In the genomic region with DNA sequence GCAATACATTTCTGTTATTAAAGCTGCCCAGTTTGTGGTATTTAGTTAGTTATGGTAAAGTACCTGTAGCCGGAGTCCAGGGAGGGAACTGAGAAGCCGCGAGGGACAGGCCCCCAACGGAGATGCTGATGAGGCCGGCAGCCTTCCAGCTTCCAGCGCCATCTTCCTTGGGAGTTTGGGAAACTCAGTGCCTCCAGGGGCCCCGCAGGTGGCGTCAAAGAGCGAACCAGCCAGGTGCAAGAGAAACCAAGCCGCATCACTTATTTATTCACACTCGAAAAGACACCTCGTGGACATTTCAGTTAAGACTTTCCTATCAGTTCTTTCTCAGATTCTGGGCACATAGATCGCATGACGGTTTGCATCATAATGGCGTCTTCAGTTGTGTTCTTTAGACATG, we compare ENCODE assay signal across 23 cellular contexts.
"Had no signal": no experiment of that assay in that cellular context is flagged by ENCODE, and none has a peak within 500 bp of the region (broad histone marks: within the 10 kb centered on the region; RNA-seq: fewer than 3 reads in every experiment).

No MANE protein-coding gene starts in this region.

- H3K36me3 Mint-ChIP-seq: naive B cell; stimulated activated memory B cell treated with anti-CD40 and anti-IgM and Interleukin-4, amounts not matched to agents 10 μg/mL and 1 μg/mL and 100 μg/mL, for 72 hours had no signal

- H3K9me3 Mint-ChIP-seq: activated B cell treated with CpG ODN at 0.5 μM for 24 hours, endodermal cell had no signal

- H3K4me1 Mint-ChIP-seq: activated B cell treated with CpG ODN at 0.5 μM for 24 hours; activated CD4-positive, alpha-beta T cell treated with anti-CD3 and anti-CD28 coated beads for 36 hours; activated naive CD8-positive, alpha-beta T cell treated with anti-CD3 and anti-CD28 coated beads, Interleukin-2, amount 50 U/mL, for 24 hours; naive B cell; stimulated activated memory B cell treated with anti-CD40 and anti-IgM and Interleukin-4, amounts not matched to agents 10 μg/mL and 1 μg/mL and 100 μg/mL, for 72 hours had no signal

- H3K4me3 Mint-ChIP-seq: activated B cell treated with CpG ODN at 0.5 μM for 24 hours; activated CD4-positive, alpha-beta T cell treated with anti-CD3 and anti-CD28 coated beads for 36 hours; activated naive CD8-positive, alpha-beta T cell treated with anti-CD3 and anti-CD28 coated beads, Interleukin-2, amount 50 U/mL, for 24 hours; activated T-cell treated with anti-CD3 and anti-CD28 coated beads, Interleukin-2, amount 50 U/mL, for 72 hours; endodermal cell; naive B cell; neural crest cell; stimulated activated memory B cell treated with anti-CD40 and anti-IgM and Interleukin-4, amounts not matched to agents 10 μg/mL and 1 μg/mL and 100 μg/mL, for 72 hours had no signal

- DNase-seq: activated B cell treated with CpG ODN at 0.5 μM for 24 hours; activated CD4-positive, alpha-beta T cell treated with anti-CD3 and anti-CD28 coated beads for 36 hours; activated CD4-positive, alpha-beta T cell treated with anti-CD3 and anti-CD28 coated beads, Interleukin-2, amount 50 U/mL, for 48 hours; activated effector memory CD4-positive, alpha-beta T cell treated with Interleukin-2 at 50 U/mL for 16 hours; activated naive CD4-positive, alpha-beta T cell treated with anti-CD3 and anti-CD28 coated beads, Interleukin-2, amount 50 U/mL, for 16 hours; activated naive CD8-positive, alpha-beta T cell treated with anti-CD3 and anti-CD28 coated beads, Interleukin-2, amount 50 U/mL, for 24 hours; activated T-cell treated with anti-CD3 and anti-CD28 coated beads, Interleukin-2, amount 50 U/mL, for 72 hours; cerebellar nuclear complex; esophagus squamous epithelium; hypothalamus; islet precursor cell; lower lobe of right lung; naive B cell; posterior cingulate gyrus; stimulated activated CD4-positive, alpha-beta T cell treated with anti-CD3 and anti-CD28 coated beads, Interleukin-15, amount 100 ng/mL, for 24 hours; stomach; T1000 had no signal

- H3K27me3 Mint-ChIP-seq: activated B cell treated with CpG ODN at 0.5 μM for 24 hours; activated CD4-positive, alpha-beta T cell treated with anti-CD3 and anti-CD28 coated beads for 36 hours; activated naive CD8-positive, alpha-beta T cell treated with anti-CD3 and anti-CD28 coated beads, Interleukin-2, amount 50 U/mL, for 24 hours had no signal

- ATAC-seq: activated CD4-positive, alpha-beta T cell treated with anti-CD3 and anti-CD28 coated beads for 36 hours; activated naive CD8-positive, alpha-beta T cell treated with anti-CD3 and anti-CD28 coated beads, Interleukin-2, amount 50 U/mL, for 24 hours; activated T-cell treated with anti-CD3 and anti-CD28 coated beads, Interleukin-2, amount 50 U/mL, for 72 hours; gastroesophageal sphincter; left lobe of liver; lower lobe of right lung; sciatic nerve; stimulated activated memory B cell treated with anti-CD40 and anti-IgM and Interleukin-4, amounts not matched to agents 10 μg/mL and 1 μg/mL and 100 μg/mL, for 72 hours had no signal

- H3K27ac Mint-ChIP-seq: activated B cell treated with CpG ODN at 0.5 μM for 24 hours; activated CD4-positive, alpha-beta T cell treated with anti-CD3 and anti-CD28 coated beads for 36 hours; activated naive CD8-positive, alpha-beta T cell treated with anti-CD3 and anti-CD28 coated beads, Interleukin-2, amount 50 U/mL, for 24 hours; activated T-cell treated with anti-CD3 and anti-CD28 coated beads, Interleukin-2, amount 50 U/mL, for 72 hours; endodermal cell; naive B cell; stimulated activated memory B cell treated with anti-CD40 and anti-IgM and Interleukin-4, amounts not matched to agents 10 μg/mL and 1 μg/mL and 100 μg/mL, for 72 hours had no signal
